21 cellular contexts compared by ENCODE assay signal in genomic region chr2:101863534-101863933, GRCh38.
"Had no signal": no experiment of that assay in that cellular context is flagged by ENCODE, and none has a peak within 500 bp of the region (broad histone marks: within the 10 kb centered on the region; RNA-seq: fewer than 3 reads in every experiment).

No MANE protein-coding gene starts in this region.

- H3K36me3 ChIP-seq: ovary had no signal

- H3K4me1 Mint-ChIP-seq: stimulated activated effector memory CD8-positive, alpha-beta T cell treated with anti-CD3 and anti-CD28 coated beads, Interleukin-12 subunit alpha, Interleukin-12 subunit beta, amount 100 ng/mL, for 72 hours had no signal

- H3K9me3 ChIP-seq: heart right ventricle, mucosa of descending colon, ovary, suprapubic skin, thyroid gland had no signal

- H3K27me3 ChIP-seq: heart right ventricle, ovary, suprapubic skin, thyroid gland had no signal

- H3K4me2 ChIP-seq: smooth muscle cell had no signal

- H3K9me3 Mint-ChIP-seq: effector memory CD8-positive, alpha-beta T cell; natural killer cell; neural crest cell; stimulated activated effector memory CD8-positive, alpha-beta T cell treated with anti-CD3 and anti-CD28 coated beads, Interleukin-12 subunit alpha, Interleukin-12 subunit beta, amount 100 ng/mL, for 72 hours; type B pancreatic cell had no signal

- H3K4me1 ChIP-seq: suprapubic skin had no signal

- FAIRE-seq: islet of Langerhans, urothelium cell line had no signal

- H3K27me3 Mint-ChIP-seq: effector memory CD8-positive, alpha-beta T cell; type B pancreatic cell had no signal

- ATAC-seq: effector memory CD8-positive, alpha-beta T cell; heart right ventricle; mucosa of descending colon; natural killer cell; right cardiac atrium; stimulated activated effector memory CD8-positive, alpha-beta T cell treated with anti-CD3 and anti-CD28 coated beads, Interleukin-12 subunit alpha, Interleukin-12 subunit beta, amount 100 ng/mL, for 72 hours; stimulated activated naive CD8-positive, alpha-beta T cell treated with anti-CD3 and anti-CD28 coated beads, Interleukin-15, Interleukin-2, amounts not matched to agents 100 U/mL and 50 U/mL, for 24 hours had no signal

- H3K4me3 Mint-ChIP-seq: effector memory CD8-positive, alpha-beta T cell; natural killer cell; neural crest cell; stimulated activated effector memory CD8-positive, alpha-beta T cell treated with anti-CD3 and anti-CD28 coated beads, Interleukin-12 subunit alpha, Interleukin-12 subunit beta, amount 100 ng/mL, for 72 hours; type B pancreatic cell had no signal

- H3K27ac ChIP-seq: ovary, suprapubic skin, thyroid gland had no signal

- H3K27ac Mint-ChIP-seq: natural killer cell; stimulated activated effector memory CD8-positive, alpha-beta T cell treated with anti-CD3 and anti-CD28 coated beads, Interleukin-12 subunit alpha, Interleukin-12 subunit beta, amount 100 ng/mL, for 72 hours; type B pancreatic cell had no signal

- DNase-seq: effector memory CD8-positive, alpha-beta T cell; heart right ventricle; hypothalamus; kidney glomerular epithelial cell; mammary epithelial cell; mucosa of descending colon; natural killer cell; nucleus accumbens; ovary; right cardiac atrium; stimulated activated CD4-positive, alpha-beta T cell treated with anti-CD3 and anti-CD28 coated beads, Interleukin-4, amount 100 ng/mL, for 1 hour; stimulated activated CD8-positive, alpha-beta memory T cell treated with anti-CD3 and anti-CD28 coated beads, Interleukin-4, amount 100 ng/mL, for 48 hours; stimulated activated naive CD8-positive, alpha-beta T cell treated with anti-CD3 and anti-CD28 coated beads, Interleukin-15, Interleukin-2, amounts not matched to agents 100 U/mL and 50 U/mL, for 24 hours; thyroid gland had no signal

- H3K4me3 ChIP-seq: heart right ventricle, mucosa of descending colon, ovary, smooth muscle cell, suprapubic skin, thyroid gland had no signal
